Comparison of ENCODE assay signal across 8 cellular contexts in genomic region chr5:87020099-87020934, GRCh38.
DNase-seq lines count a peak whose midpoint lies in the region; ATAC-seq, FAIRE-seq and TF ChIP-seq lines count a peak whose summit lies in the region.

No MANE protein-coding gene starts in this region.

- CTCF ChIA-PET in activated CD4-positive, alpha-beta T cell treated with anti-CD3 and anti-CD28 coated beads, Interleukin-2, amount 10 ng/mL, durations not matched to agents 7 days and 5 days (lab: Charles Lee) = interaction anchor here (0.6 to 1.1 kb wide), 2 partner anchors 11 to 309 kb away, joined by 3 read pairs; no protein-coding TSS in a partner anchor

- H3K4me1 Mint-ChIP-seq in activated CD4-positive, alpha-beta T cell treated with anti-CD3 and anti-CD28 coated beads, Interleukin-2, amount 10 ng/mL, durations not matched to agents 7 days and 5 days = peaks cover 14% of the 10 kb centered on the region

- FAIRE-seq in small intestine (lab: Jason Lieb, UNC) = no peak

- ATAC-seq in GM21447 (IDR thresholded peaks at IDR 0.05; ENCODE audit: unreplicated experiment) (peak; percentile 89), HG03575 (IDR thresholded peaks at IDR 0.05; ENCODE audit: extremely low read depth, insufficient number of reproducible peaks, low FRiP score, unreplicated experiment) (peak; percentile 86), heart left ventricle (peak; percentile 61 to 89 (median 84))

- H3K4me1 ChIP-seq in heart left ventricle = peaks cover 0 to 18% (median 8%) of the 10 kb centered on the region in 12 donors
- H3K4me1 ChIP-seq in small intestine (ENCODE audit: control insufficient read depth in 2 of 2, insufficient read depth in 1 of 2, low read depth in 1 of 2, low read length in 1 of 2) = no peaks in the 10 kb centered on the region
- peaks cover 10% of the 10 kb centered on the region for H3K4me1 ChIP-seq in vagina

- H3K4me3 ChIP-seq in GM12864 (ENCODE audit: low read depth, low read length) = no peak overlapping the region
- H3K4me3 ChIP-seq in heart left ventricle = peak overlapping the region in 2 of 12 donors; percentile 1 to 8
- H3K4me3 ChIP-seq in small intestine (ENCODE audit: low read depth in 1 of 2, low read length in 2 of 2) = no peak overlapping the region
- H3K4me3 ChIP-seq in vagina = no peak overlapping the region

- H3K27ac ChIP-seq in heart left ventricle (peak overlapping the region in 7 of 12 donors; percentile 14 to 82 (median 27)), small intestine (ENCODE audit: low read depth in 1 of 2, low read length in 1 of 2) (peak overlapping the region in 1 of 2 donors; percentile 15), vagina (no peak overlapping the region)

- intact Hi-C loops in heart left ventricle (cut with DNase I) = no loop called here
- intact Hi-C loops in vagina (cut with DNase I) = no loop called here

- no peak overlapping the region for H3K27ac Mint-ChIP-seq in activated CD4-positive, alpha-beta T cell treated with anti-CD3 and anti-CD28 coated beads, Interleukin-2, amount 10 ng/mL, durations not matched to agents 7 days and 5 days

- no peaks in the 10 kb centered on the region for H3K36me3 Mint-ChIP-seq in activated CD4-positive, alpha-beta T cell treated with anti-CD3 and anti-CD28 coated beads, Interleukin-2, amount 10 ng/mL, durations not matched to agents 7 days and 5 days (ENCODE audit: low read depth)

- H3K4me3 Mint-ChIP-seq in activated CD4-positive, alpha-beta T cell treated with anti-CD3 and anti-CD28 coated beads, Interleukin-2, amount 10 ng/mL, durations not matched to agents 7 days and 5 days = no peak overlapping the region

- H3K27me3 ChIP-seq in heart left ventricle (no peaks in the 10 kb centered on the region), small intestine (ENCODE audit: control insufficient read depth in 2 of 2, insufficient read depth in 2 of 2, low read length in 2 of 2) (no peaks in the 10 kb centered on the region), vagina (no peaks in the 10 kb centered on the region)

- no peak for TF ChIP-seq CTCF in GM12864 (IDR thresholded peaks at IDR 0.05; ENCODE audit: low read depth, low read length, missing control alignments)
- TF ChIP-seq CTCF in heart left ventricle (IDR thresholded peaks at IDR 0.05) = no peak
- TF ChIP-seq CTCF in vagina (IDR thresholded peaks at IDR 0.05) = no peak

- H3K36me3 ChIP-seq in heart left ventricle (no peaks in the 10 kb centered on the region), small intestine (ENCODE audit: control insufficient read depth in 2 of 2, insufficient read depth in 2 of 2, low read length in 2 of 2) (no peaks in the 10 kb centered on the region), vagina (no peaks in the 10 kb centered on the region)

- 14 to 22% (median 16%) methylated on average over 4 of the region's 4 CpGs for WGBS in heart left ventricle, 4 donors
- 25 to 34% (median 30%) methylated on average over 4 of the region's 4 CpGs for WGBS in small intestine, 3 donors

- TF ChIP-seq POLR2A in heart left ventricle (IDR thresholded peaks at IDR 0.05) (no peak), vagina (IDR thresholded peaks at IDR 0.05) (no peak)

- POLR2A ChIA-PET in activated CD4-positive, alpha-beta T cell treated with anti-CD3 and anti-CD28 coated beads, Interleukin-2, amount 10 ng/mL, durations not matched to agents 7 days and 5 days (lab: Charles Lee) = no interaction called here

- H3K27me3 Mint-ChIP-seq in activated CD4-positive, alpha-beta T cell treated with anti-CD3 and anti-CD28 coated beads, Interleukin-2, amount 10 ng/mL, durations not matched to agents 7 days and 5 days = peaks cover 3% of the 10 kb centered on the region

- no peaks in the 10 kb centered on the region for H3K9me3 Mint-ChIP-seq in activated CD4-positive, alpha-beta T cell treated with anti-CD3 and anti-CD28 coated beads, Interleukin-2, amount 10 ng/mL, durations not matched to agents 7 days and 5 days

- DNase-seq in GM12864 (ENCODE audit: low read depth) (peak; percentile 55), heart left ventricle (peak; percentile 34 to 71 (median 53)), small intestine (peak; percentile 37), vagina (ENCODE audit: extremely low spot score in 2 of 2) (no peak), NCI-H1092 (lab: John Stamatoyannopoulos, UW) (no peak)
- DNase-seq in activated CD4-positive, alpha-beta T cell treated with anti-CD3 and anti-CD28 coated beads, Interleukin-2, amount 10 ng/mL, durations not matched to agents 7 days and 5 days = peak; percentile 55

- H3K9me3 ChIP-seq in heart left ventricle (peaks cover 0 to 9% (median 0%) of the 10 kb centered on the region in 12 donors), small intestine (ENCODE audit: control insufficient read depth, low read depth) (no peaks in the 10 kb centered on the region), vagina (no peaks in the 10 kb centered on the region)

Comparison
In these comparisons a context has a peak if more than half of its experiments do, and no peak if none do; other contexts are left out.
1. DNase-seq: peak in GM12864 (single experiment), activated CD4-positive, alpha-beta T cell treated with anti-CD3 and anti-CD28 coated beads, Interleukin-2, amount 10 ng/mL, durations not matched to agents 7 days and 5 days (single experiment), heart left ventricle (5 of 5) and small intestine (single experiment); none in vagina (0 of 2) and NCI-H1092 (single experiment).
2. Peak in every context shown above with its lines, with median percentiles within 50 percentile points of each other: ATAC-seq.